ENCODE assay signal across 26 cellular contexts in genomic region chr20:54458219-54458618, GRCh38.
"Had no signal": no experiment of that assay in that cellular context is flagged by ENCODE, and none has a peak within 500 bp of the region (broad histone marks: within the 10 kb centered on the region; RNA-seq: fewer than 3 reads in every experiment).

No MANE protein-coding gene starts in this region.

- H3K9me3 ChIP-seq: neutrophil, pancreas, prostate gland, right lobe of liver, sigmoid colon, stomach, thoracic aorta, thyroid gland, tibial nerve, upper lobe of left lung, vagina had no signal

- H3K4me1 ChIP-seq: pancreas, prostate gland, right lobe of liver, sigmoid colon, stomach, thyroid gland, tibial nerve, upper lobe of left lung, vagina had no signal

- H3K27ac ChIP-seq: neutrophil, pancreas, prostate gland, right lobe of liver, sigmoid colon, stomach, thoracic aorta, thyroid gland, tibial nerve, upper lobe of left lung, vagina had no signal

- H3K4me3 Mint-ChIP-seq: natural killer cell treated with Interleukin-12 subunit alpha and Interleukin-12 subunit beta and Interleukin-15 and Interleukin-18, amount 100 ng/mL, for 72 hours; nephron progenitor cell; neural crest cell; stimulated activated effector memory CD8-positive, alpha-beta T cell treated with anti-CD3 and anti-CD28 coated beads, Interleukin-12 subunit alpha, Interleukin-12 subunit beta, amount 100 ng/mL, for 72 hours; stimulated activated naive B cell treated with anti-CD40 and anti-IgM and Interleukin-4, amounts not matched to agents 10 μg/mL and 1 μg/mL and 100 μg/mL, for 72 hours; stimulated activated naive CD8-positive, alpha-beta T cell treated with anti-CD3 and anti-CD28 coated beads, Interleukin-15, Interleukin-2, amounts not matched to agents 100 ng/mL and 50 ng/mL, for 24 hours had no signal

- H3K4me3 ChIP-seq: pancreas, prostate gland, right lobe of liver, sigmoid colon, stomach, thoracic aorta, thyroid gland, tibial nerve, upper lobe of left lung, vagina had no signal

- H3K4me1 Mint-ChIP-seq: nephron progenitor cell; neural crest cell; stimulated activated effector memory CD8-positive, alpha-beta T cell treated with anti-CD3 and anti-CD28 coated beads, Interleukin-12 subunit alpha, Interleukin-12 subunit beta, amount 100 ng/mL, for 72 hours; stimulated activated naive B cell treated with anti-CD40 and anti-IgM and Interleukin-4, amounts not matched to agents 10 μg/mL and 1 μg/mL and 100 μg/mL, for 72 hours had no signal

- H3K9me3 Mint-ChIP-seq: natural killer cell treated with Interleukin-12 subunit alpha and Interleukin-12 subunit beta and Interleukin-15 and Interleukin-18, amount 100 ng/mL, for 72 hours; nephron progenitor cell; neural crest cell; stimulated activated effector memory CD8-positive, alpha-beta T cell treated with anti-CD3 and anti-CD28 coated beads, Interleukin-12 subunit alpha, Interleukin-12 subunit beta, amount 100 ng/mL, for 72 hours had no signal

- H3K36me3 Mint-ChIP-seq: natural killer cell treated with Interleukin-12 subunit alpha and Interleukin-12 subunit beta and Interleukin-15 and Interleukin-18, amount 100 ng/mL, for 72 hours; stimulated activated effector memory CD8-positive, alpha-beta T cell treated with anti-CD3 and anti-CD28 coated beads, Interleukin-12 subunit alpha, Interleukin-12 subunit beta, amount 100 ng/mL, for 72 hours; stimulated activated naive B cell treated with anti-CD40 and anti-IgM and Interleukin-4, amounts not matched to agents 10 μg/mL and 1 μg/mL and 100 μg/mL, for 72 hours had no signal

- H3K27ac Mint-ChIP-seq: natural killer cell treated with Interleukin-12 subunit alpha and Interleukin-12 subunit beta and Interleukin-15 and Interleukin-18, amount 100 ng/mL, for 72 hours; nephron progenitor cell; stimulated activated effector memory CD8-positive, alpha-beta T cell treated with anti-CD3 and anti-CD28 coated beads, Interleukin-12 subunit alpha, Interleukin-12 subunit beta, amount 100 ng/mL, for 72 hours; stimulated activated naive B cell treated with anti-CD40 and anti-IgM and Interleukin-4, amounts not matched to agents 10 μg/mL and 1 μg/mL and 100 μg/mL, for 72 hours; stimulated activated naive CD8-positive, alpha-beta T cell treated with anti-CD3 and anti-CD28 coated beads, Interleukin-15, Interleukin-2, amounts not matched to agents 100 ng/mL and 50 ng/mL, for 24 hours had no signal

- ATAC-seq: natural killer cell treated with Interleukin-12 subunit alpha and Interleukin-12 subunit beta and Interleukin-15 and Interleukin-18, amount 100 ng/mL, for 72 hours; pancreas; right cardiac atrium; right lobe of liver; stimulated activated effector memory CD8-positive, alpha-beta T cell treated with anti-CD3 and anti-CD28 coated beads, Interleukin-12 subunit alpha, Interleukin-12 subunit beta, amount 100 ng/mL, for 72 hours; stimulated activated naive B cell treated with anti-CD40 and anti-IgM and Interleukin-4, amounts not matched to agents 10 μg/mL and 1 μg/mL and 100 μg/mL, for 72 hours had no signal

- H3K27me3 ChIP-seq: neutrophil, pancreas, right lobe of liver, sigmoid colon, stomach, thyroid gland, tibial nerve, upper lobe of left lung, vagina had no signal

- DNase-seq: nephron progenitor cell; nucleus accumbens; pancreas; right cardiac atrium; right lobe of liver; sigmoid colon; small intestine; stimulated activated CD4-positive, alpha-beta T cell treated with anti-CD3 and anti-CD28 coated beads, Interleukin-15, amount 100 ng/mL, for 24 hours; stimulated activated CD4-positive, alpha-beta T cell treated with anti-CD3 and anti-CD28 coated beads, Interleukin-2, amount 100 ng/mL, for 24 hours; stimulated activated CD4-positive, alpha-beta T cell treated with anti-CD3 and anti-CD28 coated beads, Interleukin-2, amount 100 ng/mL, for 48 hours; stimulated activated CD4-positive, alpha-beta T cell treated with anti-CD3 and anti-CD28 coated beads, Interleukin-4, amount 100 ng/mL, for 24 hours; stimulated activated naive B cell treated with anti-CD40 and anti-IgM and Interleukin-4, amounts not matched to agents 10 μg/mL and 1 μg/mL and 100 μg/mL, for 72 hours; stimulated activated naive CD4-positive, alpha-beta T cell treated with Interleukin-2 at 50 U/mL for 16 hours; stomach; thyroid gland; trophoblast cell; upper lobe of left lung had no signal

- H3K36me3 ChIP-seq: neutrophil, pancreas, prostate gland, right lobe of liver, sigmoid colon, stomach, thoracic aorta, thyroid gland, tibial nerve, upper lobe of left lung, vagina had no signal
